In the genomic region with DNA sequence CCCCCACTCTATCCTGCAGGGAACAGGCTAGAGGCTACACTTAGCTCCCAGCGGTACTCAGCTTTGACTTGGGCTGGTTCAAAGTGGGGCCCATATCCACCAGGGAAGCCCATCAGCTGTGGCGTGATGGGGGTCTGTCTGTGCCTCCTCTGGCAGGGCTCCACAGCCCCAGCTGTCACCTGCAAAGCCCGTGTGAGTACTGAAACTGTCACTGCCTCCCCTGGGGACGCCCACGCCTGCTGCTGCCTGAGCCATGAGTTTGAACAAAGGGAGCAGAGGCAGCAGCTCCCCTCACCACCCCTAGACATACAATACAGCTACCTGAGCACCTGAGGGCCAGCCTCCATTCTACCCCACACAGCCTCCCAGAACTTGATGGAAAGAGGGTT, we compare ENCODE assay signal across 8 cellular contexts. TPM values are rescaled to one million over a fixed set of nuclear protein-coding genes. Genes with fewer than 3 reads are reported as not detected.
A peak's percentile ranks its signal among the peaks of the same experiment; 100 is the strongest.
DNase-seq lines count a peak whose midpoint lies in the region; ATAC-seq and TF ChIP-seq lines count a peak whose summit lies in the region.

No MANE protein-coding gene starts in this region.

- H3K4me1 Mint-ChIP-seq in CD4-positive, CD25-positive, alpha-beta regulatory T cell = peaks cover 7 to 69% (median 34%) of the 10 kb centered on the region in 4 donors
- H3K4me1 Mint-ChIP-seq in IgD-negative memory B cell = peaks cover 30 to 53% (median 34%) of the 10 kb centered on the region in 3 donors

- peak in 1 of 2 donors; percentile 15 for ATAC-seq in CD4-positive, CD25-positive, alpha-beta regulatory T cell (ENCODE audit: low read depth in 2 of 2)
- ATAC-seq in GM19467 (IDR thresholded peaks at IDR 0.05; ENCODE audit: unreplicated experiment) (peak; percentile 40), mucosa of descending colon (no peak)

- H3K9me3 Mint-ChIP-seq in CD4-positive, CD25-positive, alpha-beta regulatory T cell = peaks cover 0 to 1% (median 0%) of the 10 kb centered on the region in 7 donors
- H3K9me3 Mint-ChIP-seq in IgD-negative memory B cell = no peaks in the 10 kb centered on the region

- TF ChIP-seq CTCF in mucosa of descending colon (IDR thresholded peaks at IDR 0.05) = no peak

- peaks cover 15% of the 10 kb centered on the region for H3K36me3 Mint-ChIP-seq in CD4-positive, CD25-positive, alpha-beta regulatory T cell
- peaks cover 2% of the 10 kb centered on the region for H3K36me3 Mint-ChIP-seq in IgD-negative memory B cell

- H3K27ac ChIP-seq in CD4-positive, CD25-positive, alpha-beta regulatory T cell (ENCODE audit: insufficient read depth, low read length, poor library complexity, severe bottlenecking) = peak overlapping the region; percentile 85

- H3K9me3 ChIP-seq in CD4-positive, CD25-positive, alpha-beta regulatory T cell (ENCODE audit: control insufficient read depth in 2 of 2, low read length in 2 of 2) = no peaks in the 10 kb centered on the region
- H3K9me3 ChIP-seq in mucosa of descending colon = no peaks in the 10 kb centered on the region

- peak in 2 of 3 donors; percentile 44 to 45 for DNase-seq in CD4-positive, CD25-positive, alpha-beta regulatory T cell
- DNase-seq in activated naive CD4-positive, alpha-beta T cell treated with Interleukin-2 at 50 U/mL for 16 hours = peak; percentile 62
- peak in 2 of 3 donors; percentile 47 to 74 for DNase-seq in mucosa of descending colon
- DNase-seq in HuH-7 (ENCODE audit: low spot score) = no peak
- DNase-seq in iPS-NIHi11 (ENCODE audit: low spot score) = no peak
- DNase-seq in ureter (ENCODE audit: low spot score) = no peak

- H3K27ac Mint-ChIP-seq in CD4-positive, CD25-positive, alpha-beta regulatory T cell = peak overlapping the region; percentile 83 to 98 (median 97)
- peak overlapping the region; percentile 95 to 99 (median 97) for H3K27ac Mint-ChIP-seq in IgD-negative memory B cell

- H3K4me3 ChIP-seq in CD4-positive, CD25-positive, alpha-beta regulatory T cell (ENCODE audit: low read depth, low read length) = peak overlapping the region; percentile 91
- no peak overlapping the region for H3K4me3 ChIP-seq in mucosa of descending colon

- intact Hi-C loops in mucosa of descending colon (cut with DNase I, micrococcal nuclease) = no loop called here

- H3K36me3 ChIP-seq in CD4-positive, CD25-positive, alpha-beta regulatory T cell (ENCODE audit: control insufficient read depth, insufficient read depth, low read length) = no peaks in the 10 kb centered on the region
- no peaks in the 10 kb centered on the region for H3K36me3 ChIP-seq in mucosa of descending colon (ENCODE audit: low read depth)

- no peaks in the 10 kb centered on the region for H3K27me3 ChIP-seq in CD4-positive, CD25-positive, alpha-beta regulatory T cell (ENCODE audit: control insufficient read depth, insufficient read depth, low read length)

- peaks cover 41% of the 10 kb centered on the region for H3K4me1 ChIP-seq in CD4-positive, CD25-positive, alpha-beta regulatory T cell (ENCODE audit: control insufficient read depth, insufficient read depth, low read length, poor library complexity, severe bottlenecking)
- H3K4me1 ChIP-seq in mucosa of descending colon (ENCODE audit: low read depth) = peaks cover 17% of the 10 kb centered on the region

- no peaks in the 10 kb centered on the region for H3K27me3 Mint-ChIP-seq in CD4-positive, CD25-positive, alpha-beta regulatory T cell
- H3K27me3 Mint-ChIP-seq in IgD-negative memory B cell = no peaks in the 10 kb centered on the region

- peak overlapping the region; percentile 91 to 98 (median 96) for H3K4me3 Mint-ChIP-seq in CD4-positive, CD25-positive, alpha-beta regulatory T cell
- H3K4me3 Mint-ChIP-seq in IgD-negative memory B cell = peak overlapping the region; percentile 94 to 97 (median 94)

RNA-seq across cellular contexts. Expression of a gene that starts 5.0 kb away (rescaled TPM):
- total RNA-seq in CD4-positive, CD25-positive, alpha-beta regulatory T cell = 11.1 TPM
- polyA plus RNA-seq in CD4-positive, CD25-positive, alpha-beta regulatory T cell = 1 to 10 TPM in 3 of 4 donors, under 1 TPM in 1; 0.61 to 2.6 (median 1.4) TPM
- 2.6 TPM for polyA plus RNA-seq in IgD-negative memory B cell
- total RNA-seq in mucosa of descending colon (under 1 TPM; 0.35 to 0.66 (median 0.51) TPM), ureter (0.18 TPM)

RNA-seq across cellular contexts. Expression of a gene that starts 16.4 kb away (rescaled TPM):
- total RNA-seq in CD4-positive, CD25-positive, alpha-beta regulatory T cell = 111 TPM
- polyA plus RNA-seq in CD4-positive, CD25-positive, alpha-beta regulatory T cell = 100 to 1,000 TPM in 1 of 4 donors, 10 to 100 TPM in 3; 78.7 to 108 (median 88.3) TPM
- polyA plus RNA-seq in IgD-negative memory B cell = 113 TPM
- total RNA-seq in mucosa of descending colon = 100 to 1,000 TPM; 218 to 276 (median 245) TPM
- 128 TPM for total RNA-seq in ureter

RNA-seq across cellular contexts. Expression of a gene that starts 31.0 kb away (rescaled TPM):
- total RNA-seq in CD4-positive, CD25-positive, alpha-beta regulatory T cell = 108 TPM
- polyA plus RNA-seq in CD4-positive, CD25-positive, alpha-beta regulatory T cell = 10 to 100 TPM; 43.1 to 54.0 (median 46.7) TPM
- polyA plus RNA-seq in IgD-negative memory B cell = 49.7 TPM
- total RNA-seq in mucosa of descending colon = 10 to 100 TPM; 74.1 to 97.9 (median 75.3) TPM
- total RNA-seq in ureter = 84.4 TPM

RNA-seq across cellular contexts. Expression of a gene that starts 41.2 kb away (rescaled TPM):
- total RNA-seq in CD4-positive, CD25-positive, alpha-beta regulatory T cell = 19.3 TPM
- polyA plus RNA-seq in CD4-positive, CD25-positive, alpha-beta regulatory T cell = 10 to 100 TPM; 37.4 to 43.3 (median 40.5) TPM
- 45.0 TPM for polyA plus RNA-seq in IgD-negative memory B cell
- total RNA-seq in mucosa of descending colon = 10 to 100 TPM; 47.7 to 55.1 (median 50.2) TPM
- 80.9 TPM for total RNA-seq in ureter

RNA-seq across cellular contexts. Expression of a gene that starts 51.6 kb away (rescaled TPM):
- 1.0 TPM for total RNA-seq in CD4-positive, CD25-positive, alpha-beta regulatory T cell
- polyA plus RNA-seq in CD4-positive, CD25-positive, alpha-beta regulatory T cell = not detected
- not detected for polyA plus RNA-seq in IgD-negative memory B cell
- 100 to 1,000 TPM in 2 of 3 donors, 10 to 100 TPM in 1; 48.1 to 161 (median 104) TPM for total RNA-seq in mucosa of descending colon
- 172 TPM for total RNA-seq in ureter

Comparison
In these comparisons a context has a peak if more than half of its experiments do, and no peak if none do; other contexts are left out.
1. DNase-seq: peak in CD4-positive, CD25-positive, alpha-beta regulatory T cell (2 of 3), activated naive CD4-positive, alpha-beta T cell treated with Interleukin-2 at 50 U/mL for 16 hours (single experiment) and mucosa of descending colon (2 of 3); none in HuH-7 (single experiment), iPS-NIHi11 (single experiment) and ureter (single experiment).